Comparison of ENCODE assay signal across 16 cellular contexts in the genomic region with DNA sequence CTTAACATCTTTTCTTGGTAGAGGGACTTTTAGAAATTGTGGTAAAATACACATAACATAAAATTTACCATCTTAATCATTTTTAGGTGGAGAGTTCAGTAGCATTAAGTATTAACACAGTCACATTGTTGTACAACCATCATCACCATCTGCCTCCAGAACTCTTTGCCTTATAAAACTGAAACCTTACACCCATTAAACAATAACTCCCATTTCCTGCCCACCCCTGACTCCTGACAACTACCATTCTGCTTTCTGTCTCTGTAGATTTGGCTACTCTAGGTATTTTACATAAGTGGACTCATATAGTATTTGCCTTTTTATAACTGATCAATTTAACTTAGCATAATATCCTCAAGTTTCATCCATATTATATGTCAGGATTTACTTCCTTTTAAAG.
DNase-seq lines count a peak whose midpoint lies in the region; ATAC-seq, FAIRE-seq and TF ChIP-seq lines count a peak whose summit lies in the region.
"Had no signal": no experiment of that assay in that cellular context is flagged by ENCODE, and none has a peak within 500 bp of the region (broad histone marks: within the 10 kb centered on the region; RNA-seq: fewer than 3 reads in every experiment).

No MANE protein-coding gene starts in this region.

- DNase-seq in HTR-8/SVneo (ENCODE audit: insufficient read length, low spot score) (no peak), osteocyte (ENCODE audit: extremely low spot score, unreplicated experiment) (no peak), H54 (ENCODE audit: insufficient read length, low spot score) (no peak), ACHN (no peak)
- DNase-seq in activated CD4-positive, alpha-beta T cell treated with anti-CD3 and anti-CD28 coated beads, Interleukin-2, amount 50 U/mL, for 48 hours, result no peak
- DNase-seq: activated naive CD4-positive, alpha-beta T cell treated with Interleukin-2 at 50 U/mL for 16 hours; C1 segment of cervical spinal cord; GOT3; left colon; NCI-H1694; stimulated activated naive B cell treated with anti-CD40 and anti-IgM and Interleukin-4, amounts not matched to agents 10 μg/mL and 1 μg/mL and 100 μg/mL, for 72 hours; T-helper 1 cell; uterus had no signal

- TF ChIP-seq CTCF in osteocyte (IDR thresholded peaks at IDR 0.05), result no peak

- H3K4me3 Mint-ChIP-seq in osteocyte (ENCODE audit: unreplicated experiment), result no peak overlapping the region
- H3K4me3 Mint-ChIP-seq: stimulated activated naive B cell treated with anti-CD40 and anti-IgM and Interleukin-4, amounts not matched to agents 10 μg/mL and 1 μg/mL and 100 μg/mL, for 72 hours; WTC11 had no signal

- peaks cover 2% of the 10 kb centered on the region for H3K36me3 Mint-ChIP-seq in osteocyte (ENCODE audit: unreplicated experiment)
- H3K36me3 Mint-ChIP-seq: WTC11 had no signal

- ATAC-seq in GM18873 (IDR thresholded peaks at IDR 0.05; ENCODE audit: low FRiP score, unreplicated experiment), result peak; percentile 52
- ATAC-seq in GM21786 (IDR thresholded peaks at IDR 0.05; ENCODE audit: unreplicated experiment), result peak; percentile 63
- ATAC-seq: left colon; stimulated activated naive B cell treated with anti-CD40 and anti-IgM and Interleukin-4, amounts not matched to agents 10 μg/mL and 1 μg/mL and 100 μg/mL, for 72 hours; WTC11 had no signal

- H3K9me3 Mint-ChIP-seq in osteocyte (ENCODE audit: unreplicated experiment), result no peaks in the 10 kb centered on the region
- H3K9me3 Mint-ChIP-seq: stimulated activated naive B cell treated with anti-CD40 and anti-IgM and Interleukin-4, amounts not matched to agents 10 μg/mL and 1 μg/mL and 100 μg/mL, for 72 hours; WTC11 had no signal

- in situ Hi-C loops in ACHN (cut with HindIII; ENCODE audit: low pct_ligation_motif_present, low pct_unique_long_range_greater_than_20kb, low sequenced_read_pairs), result no loop called here

- H3K27ac Mint-ChIP-seq in osteocyte (ENCODE audit: unreplicated experiment), result peak overlapping the region; percentile 42
- H3K27ac Mint-ChIP-seq: stimulated activated naive B cell treated with anti-CD40 and anti-IgM and Interleukin-4, amounts not matched to agents 10 μg/mL and 1 μg/mL and 100 μg/mL, for 72 hours; WTC11 had no signal

- no peaks in the 10 kb centered on the region for H3K27me3 Mint-ChIP-seq in osteocyte (ENCODE audit: unreplicated experiment)
- H3K27me3 Mint-ChIP-seq: stimulated activated naive B cell treated with anti-CD40 and anti-IgM and Interleukin-4, amounts not matched to agents 10 μg/mL and 1 μg/mL and 100 μg/mL, for 72 hours had no signal

- H3K4me1 Mint-ChIP-seq in osteocyte (ENCODE audit: unreplicated experiment), result peaks cover 42% of the 10 kb centered on the region

- TF ChIP-seq POLR2A in H54 (IDR thresholded peaks at IDR 0.05; ENCODE audit: low read depth, low read length), result no peak

- FAIRE-seq in HTR-8/SVneo (lab: Jason Lieb, UNC), result peak; percentile 70
- no peak for FAIRE-seq in H54 (lab: Jason Lieb, UNC)
